8 cellular contexts compared by ENCODE assay signal in the genomic region with DNA sequence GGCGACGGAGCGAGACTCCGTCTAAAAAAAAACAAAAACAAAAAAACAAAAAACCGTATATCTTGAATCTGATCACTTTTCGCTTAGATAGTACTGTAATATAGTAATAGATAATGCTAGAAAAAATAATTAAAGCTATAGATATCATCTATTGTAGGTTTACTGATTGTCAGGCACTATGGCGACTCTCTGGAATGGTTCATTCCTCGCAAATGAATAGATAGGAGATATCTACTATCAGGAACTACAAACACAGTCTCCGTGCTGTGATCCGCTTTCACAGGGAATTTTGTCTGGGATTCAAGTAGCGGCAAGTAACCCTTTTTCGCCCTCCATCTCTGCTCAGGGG. TPM values are rescaled to one million over a fixed set of nuclear protein-coding genes. Genes with fewer than 3 reads are reported as not detected.
A peak's percentile ranks its signal among the peaks of the same experiment; 100 is the strongest.
DNase-seq lines count a peak whose midpoint lies in the region; ATAC-seq, FAIRE-seq and TF ChIP-seq lines count a peak whose summit lies in the region.

No MANE protein-coding gene starts in this region.

- peak overlapping the region; percentile 58 for H2AFZ ChIP-seq in SU-DHL-6 (ENCODE audit: low read depth, low read length, severe bottlenecking)

- H3K4me1 ChIP-seq in rectal smooth muscle tissue (ENCODE audit: control insufficient read depth, insufficient read depth, low read length) = no peaks in the 10 kb centered on the region

- ATAC-seq in GM21576 (IDR thresholded peaks at IDR 0.05; ENCODE audit: unreplicated experiment) = no peak

- no peaks in the 10 kb centered on the region for H4K20me1 ChIP-seq in SU-DHL-6 (ENCODE audit: low read depth, low read length)

- DNase-seq in GM06990 (ENCODE audit: extremely low read depth, insufficient read length) (no peak), fibroblast of pulmonary artery (ENCODE audit: low read depth) (no peak), GM19239 (ENCODE audit: insufficient read length, low spot score) (no peak), A172 (ENCODE audit: low spot score) (no peak), AG20443 (ENCODE audit: low spot score) (no peak)

- peaks cover 27% of the 10 kb centered on the region for H3F3A ChIP-seq in SU-DHL-6 (ENCODE audit: insufficient read depth)

- no peaks in the 10 kb centered on the region for H3K79me2 ChIP-seq in SU-DHL-6 (ENCODE audit: insufficient read depth, low read length)

- FAIRE-seq in GM19239 (lab: Jason Lieb, UNC) = no peak

- H3K4me3 ChIP-seq in GM06990 (replicated peaks; ENCODE audit: low read depth, low read length) = peak overlapping the region; percentile 78
- peak overlapping the region; percentile 70 for H3K4me3 ChIP-seq in SU-DHL-6 (ENCODE audit: insufficient read depth, low read length, poor library complexity, severe bottlenecking)
- H3K4me3 ChIP-seq in fibroblast of pulmonary artery (replicated peaks; ENCODE audit: low read depth, low read length) = peak overlapping the region; percentile 71
- peak overlapping the region; percentile 93 for H3K4me3 ChIP-seq in rectal smooth muscle tissue (ENCODE audit: low read length)

- H3K27ac ChIP-seq in SU-DHL-6 (ENCODE audit: low read depth, low read length) (no peak overlapping the region), rectal smooth muscle tissue (ENCODE audit: low read depth, low read length) (peak overlapping the region; percentile 96)

- H3K4me2 ChIP-seq in SU-DHL-6 (ENCODE audit: low read depth, low read length, poor library complexity, severe bottlenecking) = peak overlapping the region; percentile 84

- H3K36me3 ChIP-seq in GM06990 (ENCODE audit: control insufficient read depth, insufficient read depth, low read length) = no peaks in the 10 kb centered on the region
- H3K36me3 ChIP-seq in SU-DHL-6 (ENCODE audit: low read length) = no peaks in the 10 kb centered on the region
- no peaks in the 10 kb centered on the region for H3K36me3 ChIP-seq in rectal smooth muscle tissue (ENCODE audit: control insufficient read depth, insufficient read depth, low read length)

- H3K27me3 ChIP-seq in GM06990 (replicated peaks; ENCODE audit: control insufficient read depth, insufficient read depth, low read length) = no peaks in the 10 kb centered on the region
- H3K27me3 ChIP-seq in SU-DHL-6 (ENCODE audit: low read length) = no peaks in the 10 kb centered on the region
- no peaks in the 10 kb centered on the region for H3K27me3 ChIP-seq in rectal smooth muscle tissue (ENCODE audit: control insufficient read depth, insufficient read depth, low read length)

- H3K9ac ChIP-seq in SU-DHL-6 (ENCODE audit: low read length) (peak overlapping the region; percentile 75), rectal smooth muscle tissue (ENCODE audit: low read length) (no peak overlapping the region)

- no peaks in the 10 kb centered on the region for H3K9me3 ChIP-seq in SU-DHL-6 (ENCODE audit: insufficient read depth, low read length)

- TF ChIP-seq CTCF in GM06990 (IDR thresholded peaks at IDR 0.05; ENCODE audit: insufficient read depth, low read length, poor library complexity, severe bottlenecking) = no peak
- TF ChIP-seq CTCF in SU-DHL-6 (IDR thresholded peaks at IDR 0.05; ENCODE audit: insufficient read depth, low read length, poor library complexity, severe bottlenecking) = no peak
- no peak for TF ChIP-seq CTCF in fibroblast of pulmonary artery (IDR thresholded peaks at IDR 0.05; ENCODE audit: low read length, missing control alignments)

- H3K9me2 ChIP-seq in SU-DHL-6 (replicated peaks; ENCODE audit: insufficient read depth, low read length) = no peaks in the 10 kb centered on the region

RNA-seq across cellular contexts. Expression of a gene that starts 0.3 kb away (rescaled TPM):
- 0.48 TPM in 1 of 2 replicates, not detected in the other for total RNA-seq in A172 (2014; rRNA removed; shearing (Covaris generic))

RNA-seq across cellular contexts. Expression of a gene that starts 5.0 kb away (rescaled TPM):
- total RNA-seq in A172 (2014; rRNA removed; shearing (Covaris generic)) = 13.3 and 14.4 TPM in 2 replicates
